17 cellular contexts compared by ENCODE assay signal in genomic region chr18:35635171-35635570, GRCh38. TPM values are rescaled to one million over a fixed set of nuclear protein-coding genes. Genes with fewer than 3 reads are reported as not detected.
A peak's percentile ranks its signal among the peaks of the same experiment; 100 is the strongest.
DNase-seq lines count a peak whose midpoint lies in the region; ATAC-seq and TF ChIP-seq lines count a peak whose summit lies in the region.
"Had no signal": no experiment of that assay in that cellular context is flagged by ENCODE, and none has a peak within 500 bp of the region (broad histone marks: within the 10 kb centered on the region; RNA-seq: fewer than 3 reads in every experiment).

No MANE protein-coding gene starts in this region.

- H3K36me3 Mint-ChIP-seq in osteocyte (ENCODE audit: unreplicated experiment), result peaks cover 23% of the 10 kb centered on the region
- H3K36me3 Mint-ChIP-seq in activated T-cell treated with anti-CD3 and anti-CD28 coated beads, Interleukin-2, amount 50 U/mL, for 24 hours (ENCODE audit: low read depth), result peaks cover 43% of the 10 kb centered on the region

- H3K36me3 ChIP-seq in BJ (ENCODE audit: control insufficient read depth, insufficient read depth, low read length), result no peaks in the 10 kb centered on the region
- no peaks in the 10 kb centered on the region for H3K36me3 ChIP-seq in PC-3 (ENCODE audit: low read depth, low read length)
- H3K36me3 ChIP-seq in fibroblast of lung (ENCODE audit: control insufficient read depth, insufficient read depth, low read length), result no peaks in the 10 kb centered on the region
- H3K36me3 ChIP-seq: colonic mucosa, neutrophil had no signal

- H3K9me3 ChIP-seq in PC-3 (ENCODE audit: low read length) (no peaks in the 10 kb centered on the region), fibroblast of lung (ENCODE audit: control insufficient read depth, insufficient read depth, low read depth, low read length) (no peaks in the 10 kb centered on the region)
- H3K9me3 ChIP-seq: colonic mucosa, neutrophil had no signal

- no peaks in the 10 kb centered on the region for H3K27me3 ChIP-seq in BJ (ENCODE audit: control insufficient read depth, insufficient read depth, low read length)
- H3K27me3 ChIP-seq in PC-3 (ENCODE audit: low read length), result no peaks in the 10 kb centered on the region
- no peaks in the 10 kb centered on the region for H3K27me3 ChIP-seq in fibroblast of lung (ENCODE audit: control insufficient read depth, insufficient read depth, low read length)
- H3K27me3 ChIP-seq: colonic mucosa, neutrophil had no signal

- H3K4me2 ChIP-seq in PC-3 (ENCODE audit: low read length), result 0 out of 2 replicates have a peak overlapping the region, but pooled peaks have one; percentile 26
- no peak overlapping the region for H3K4me2 ChIP-seq in fibroblast of lung (ENCODE audit: extremely low read depth, insufficient read depth, low read length)

- H3K4me3 Mint-ChIP-seq in osteocyte (ENCODE audit: unreplicated experiment), result no peak overlapping the region
- H3K4me3 Mint-ChIP-seq in activated T-cell treated with anti-CD3 and anti-CD28 coated beads, Interleukin-2, amount 50 U/mL, for 24 hours, result no peak overlapping the region
- H3K4me3 Mint-ChIP-seq: activated naive CD8-positive, alpha-beta T cell; stimulated activated memory B cell treated with anti-CD40 and anti-IgM and Interleukin-4, amounts not matched to agents 10 μg/mL and 1 μg/mL and 100 μg/mL, for 72 hours had no signal

- intact Hi-C loops in PC-3 (cut with micrococcal nuclease), result loop anchor here (5.0 kb wide), 1 partner anchor 158 kb away; no protein-coding TSS in a partner anchor

- H3K27me3 Mint-ChIP-seq in osteocyte (ENCODE audit: unreplicated experiment), result no peaks in the 10 kb centered on the region
- no peaks in the 10 kb centered on the region for H3K27me3 Mint-ChIP-seq in activated T-cell treated with anti-CD3 and anti-CD28 coated beads, Interleukin-2, amount 50 U/mL, for 24 hours
- H3K27me3 Mint-ChIP-seq: activated naive CD8-positive, alpha-beta T cell; stimulated activated memory B cell treated with anti-CD40 and anti-IgM and Interleukin-4, amounts not matched to agents 10 μg/mL and 1 μg/mL and 100 μg/mL, for 72 hours had no signal

- TF ChIP-seq CTCF in BJ (IDR thresholded peaks at IDR 0.05; ENCODE audit: insufficient read depth, low read depth, low read length), result no peak
- no peak for TF ChIP-seq CTCF in PC-3 (conservative IDR thresholded peaks at IDR 0.05; ENCODE audit: low read depth, low read length)
- TF ChIP-seq CTCF in fibroblast of lung (conservative IDR thresholded peaks at IDR 0.05 in 1 of 2, IDR thresholded peaks at IDR 0.05 in 1 of 2; ENCODE audit: low read depth in 1 of 2, low read length in 2 of 2), result no peak
- TF ChIP-seq CTCF in osteocyte (IDR thresholded peaks at IDR 0.05), result no peak

- POLR2A ChIA-PET in BJ (lab: Charles Lee), result interaction anchor here (0.5 kb wide), 1 partner anchor 394 kb away, joined by 3 read pairs; no protein-coding TSS in a partner anchor
- POLR2A ChIA-PET in PC-3 (lab: Charles Lee; ENCODE audit: unreplicated experiment), result no interaction called here

- H3K9ac ChIP-seq in PC-3 (ENCODE audit: low read length) (peak overlapping the region; percentile 29; the same call in 1 of the 2 replicates), fibroblast of lung (ENCODE audit: insufficient read depth, low read length) (no peak overlapping the region)

- ATAC-seq in PC-3 (peak; percentile 72), HG02588 (IDR thresholded peaks at IDR 0.05; ENCODE audit: unreplicated experiment) (no peak)
- ATAC-seq: left lobe of liver; stimulated activated memory B cell treated with anti-CD40 and anti-IgM and Interleukin-4, amounts not matched to agents 10 μg/mL and 1 μg/mL and 100 μg/mL, for 72 hours had no signal

- peaks cover 17% of the 10 kb centered on the region for H3K4me1 Mint-ChIP-seq in osteocyte (ENCODE audit: unreplicated experiment)
- H3K4me1 Mint-ChIP-seq in activated T-cell treated with anti-CD3 and anti-CD28 coated beads, Interleukin-2, amount 50 U/mL, for 24 hours (ENCODE audit: low read depth), result no peaks in the 10 kb centered on the region

- H3K27ac Mint-ChIP-seq in osteocyte (ENCODE audit: unreplicated experiment), result peak overlapping the region; percentile 32
- no peak overlapping the region for H3K27ac Mint-ChIP-seq in activated T-cell treated with anti-CD3 and anti-CD28 coated beads, Interleukin-2, amount 50 U/mL, for 24 hours
- H3K27ac Mint-ChIP-seq: activated naive CD8-positive, alpha-beta T cell; stimulated activated memory B cell treated with anti-CD40 and anti-IgM and Interleukin-4, amounts not matched to agents 10 μg/mL and 1 μg/mL and 100 μg/mL, for 72 hours had no signal

- no TSS peak for BruUV-seq in PC-3 (replicated peaks; lab: Mats Ljungman, UMichigan)

- CTCF ChIA-PET in BJ (lab: Yijun Ruan, JAX), result interaction anchor here (0.8 kb wide), 1 partner anchor 10 kb away, joined by 4 read pairs; no protein-coding TSS in a partner anchor
- CTCF ChIA-PET in PC-3 (lab: Charles Lee), result interaction anchor here (0.6 kb wide), 1 partner anchor 768 kb away, joined by 4 read pairs; no protein-coding TSS in a partner anchor

- H3K79me2 ChIP-seq in PC-3 (ENCODE audit: low read length) (no peaks in the 10 kb centered on the region), fibroblast of lung (ENCODE audit: control insufficient read depth, insufficient read depth, low read length) (no peaks in the 10 kb centered on the region)

- H3K27ac ChIP-seq in PC-3 (ENCODE audit: low read length), result peak overlapping the region; percentile 69
- peak overlapping the region; percentile 5 for H3K27ac ChIP-seq in fibroblast of lung (ENCODE audit: insufficient read depth, low read length)
- H3K27ac ChIP-seq: colonic mucosa, neutrophil had no signal

- H3F3A ChIP-seq in PC-3 (ENCODE audit: low read length, unreplicated experiment), result no peaks in the 10 kb centered on the region

- DNase-seq in BJ (ENCODE audit: low read depth) (peak; percentile 54), PC-3 (peak; percentile 43), fibroblast of lung (ENCODE audit: low read depth in 2 of 2) (peak; percentile 47 to 76), osteocyte (ENCODE audit: extremely low spot score, unreplicated experiment) (no peak), T-helper 1 cell (no peak)
- no peak for DNase-seq in activated T-cell treated with anti-CD3 and anti-CD28 coated beads, Interleukin-2, amount 50 U/mL, for 24 hours
- no peak for DNase-seq in stimulated activated CD4-positive, alpha-beta T cell treated with anti-CD3 and anti-CD28 coated beads, Interleukin-2, amount 100 ng/mL, for 48 hours
- DNase-seq: AML-193; colonic mucosa; NCI-H1436 treated with DMSO at 0.1 percent for 48 hours; NCI-H524 treated with DMSO at 0.1 percent for 48 hours; stimulated activated CD4-positive, alpha-beta T cell treated with anti-CD3 and anti-CD28 coated beads, Interleukin-2, amount 100 ng/mL, for 24 hours had no signal

- no peaks in the 10 kb centered on the region for H3K9me2 ChIP-seq in PC-3 (replicated peaks; ENCODE audit: low read length)

- no peak overlapping the region for H2AFZ ChIP-seq in PC-3 (ENCODE audit: low read length)
- no peak overlapping the region for H2AFZ ChIP-seq in fibroblast of lung (ENCODE audit: low read length)

- H3K9me3 Mint-ChIP-seq in osteocyte (ENCODE audit: unreplicated experiment), result peaks cover 23% of the 10 kb centered on the region
- peaks cover 11% of the 10 kb centered on the region for H3K9me3 Mint-ChIP-seq in activated T-cell treated with anti-CD3 and anti-CD28 coated beads, Interleukin-2, amount 50 U/mL, for 24 hours

- peaks cover 27% of the 10 kb centered on the region for H3K4me1 ChIP-seq in PC-3 (ENCODE audit: insufficient read depth, low read length)
- peaks cover 7% of the 10 kb centered on the region for H3K4me1 ChIP-seq in fibroblast of lung (ENCODE audit: control insufficient read depth, extremely low read depth, insufficient read depth, low read length)
- H3K4me1 ChIP-seq: colonic mucosa had no signal

- H4K20me1 ChIP-seq in PC-3 (ENCODE audit: low read length) (no peaks in the 10 kb centered on the region), fibroblast of lung (ENCODE audit: control insufficient read depth, extremely low read depth, insufficient read depth, low read length) (peaks cover 3% of the 10 kb centered on the region)

- H3K4me3 ChIP-seq in BJ (ENCODE audit: low read depth, low read length) (no peak overlapping the region), PC-3 (ENCODE audit: low read length) (no peak overlapping the region), fibroblast of lung (replicated peaks in 1 of 4; ENCODE audit: control extremely low read depth in 1 of 4, insufficient read depth in 1 of 4, low read depth in 3 of 4, low read length in 4 of 4) (no peak overlapping the region)
- H3K4me3 ChIP-seq: colonic mucosa had no signal

RNA-seq across cellular contexts. Expression of gene GALNT1, which starts 53.6 kb away (rescaled TPM):
- polyA plus RNA-seq in BJ (2011; rRNA removed) (23.3 and 41.7 TPM in 2 replicates), fibroblast of lung (43.5 and 53.3 TPM in 2 replicates)
- 15.8 and 20.0 TPM in 2 replicates for polyA minus RNA-seq in BJ (2011; rRNA and poly(A)+ RNA removed)
- total RNA-seq in PC-3 (2014; rRNA removed) (17.9 and 25.0 TPM in 2 replicates), fibroblast of lung (31.7 and 36.7 TPM in 2 replicates), osteocyte (264 and 270 TPM in 2 replicates)
- polyA plus RNA-seq in fibroblast of lung (2012), result 24.8 and 29.1 TPM in 2 replicates
- 3.5 and 10.7 TPM in 2 replicates for polyA minus RNA-seq in fibroblast of lung (ENCODE audit: low replicate concordance)

Comparison
In these comparisons a context has a peak if more than half of its experiments do, and no peak if none do; other contexts are left out.
1. DNase-seq: peak in BJ (single experiment), PC-3 (single experiment) and fibroblast of lung (2 of 2); none in osteocyte (single experiment), activated T-cell treated with anti-CD3 and anti-CD28 coated beads, Interleukin-2, amount 50 U/mL, for 24 hours (single experiment), T-helper 1 cell (0 of 5) and stimulated activated CD4-positive, alpha-beta T cell treated with anti-CD3 and anti-CD28 coated beads, Interleukin-2, amount 100 ng/mL, for 48 hours (0 of 2).